Comparison of ENCODE assay signal across 33 cellular contexts in the genomic region with DNA sequence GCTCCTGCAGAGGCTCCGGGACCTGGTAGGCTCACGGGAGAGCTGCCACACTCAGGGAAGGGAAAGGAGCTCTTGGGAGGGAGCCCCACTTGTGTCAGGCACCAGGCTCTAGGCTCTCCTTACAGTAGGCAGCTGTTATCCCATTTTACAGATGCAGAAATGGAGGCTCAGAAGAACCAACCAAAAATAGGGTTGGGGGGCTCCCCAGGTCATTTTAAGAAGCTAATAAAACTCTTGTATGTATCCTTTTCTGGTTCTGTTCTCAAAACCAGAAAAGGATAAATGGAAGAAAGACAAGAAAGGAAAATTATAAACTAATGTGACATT. TPM values are rescaled to one million over a fixed set of nuclear protein-coding genes. Genes with fewer than 3 reads are reported as not detected.
"Had no signal": no experiment of that assay in that cellular context is flagged by ENCODE, and none has a peak within 500 bp of the region (broad histone marks: within the 10 kb centered on the region; RNA-seq: fewer than 3 reads in every experiment).

No MANE protein-coding gene starts in this region.

- H3K4me1 ChIP-seq: colonic mucosa, gastrocnemius medialis, pancreas, transverse colon, upper lobe of right lung, uterus had no signal

- H3K27ac ChIP-seq: colonic mucosa, epithelial cell of prostate, gastrocnemius medialis, heart left ventricle, hepatocyte, pancreas, skin epidermis, thoracic aorta, transverse colon, upper lobe of right lung, uterus had no signal

- H3K4me3 ChIP-seq: colonic mucosa, gastrocnemius medialis, heart left ventricle, hepatocyte, mucosa of descending colon, pancreas, skin epidermis, spleen, thoracic aorta, transverse colon, upper lobe of right lung, uterus had no signal

- H3K79me2 ChIP-seq: hepatocyte had no signal

- H3K4me3 Mint-ChIP-seq: dendritic cell treated with granulocyte-macrophage colony-stimulating factor and Interleukin-4, amounts not matched to agents 40 ng/mL and 50 ng/mL, for 4 days; endodermal cell; mesothelial cell of epicardium; naive B cell; nephron; stimulated activated naive B cell treated with anti-CD40 and anti-IgM and Interleukin-4, amounts not matched to agents 10 μg/mL and 1 μg/mL and 100 μg/mL, for 72 hours; stimulated activated naive CD8-positive, alpha-beta T cell treated with anti-CD3 and anti-CD28 coated beads, Interleukin-15, Interleukin-2, amounts not matched to agents 100 ng/mL and 50 ng/mL, for 24 hours had no signal

- H3K27ac Mint-ChIP-seq: dendritic cell treated with granulocyte-macrophage colony-stimulating factor and Interleukin-4, amounts not matched to agents 40 ng/mL and 50 ng/mL, for 4 days; endodermal cell; mesothelial cell of epicardium; naive B cell; progenitor cell of endocrine pancreas; stimulated activated naive B cell treated with anti-CD40 and anti-IgM and Interleukin-4, amounts not matched to agents 10 μg/mL and 1 μg/mL and 100 μg/mL, for 72 hours; stimulated activated naive CD8-positive, alpha-beta T cell treated with anti-CD3 and anti-CD28 coated beads, Interleukin-15, Interleukin-2, amounts not matched to agents 100 ng/mL and 50 ng/mL, for 24 hours had no signal

- H3K36me3 ChIP-seq: colonic mucosa, gastrocnemius medialis, pancreas, spleen, thoracic aorta, transverse colon, uterus had no signal

- H3K27me3 ChIP-seq: colonic mucosa, gastrocnemius medialis, heart left ventricle, hepatocyte, pancreas, transverse colon, upper lobe of right lung, uterus had no signal

- H3K36me3 Mint-ChIP-seq: mesothelial cell of epicardium had no signal

- DNase-seq: colonic mucosa; effector CD8-positive, alpha-beta T cell; endodermal cell; foreskin fibroblast; gastrocnemius medialis; kidney; mesenchymal stem cell; naive B cell; occipital lobe; spleen; stimulated activated CD4-positive, alpha-beta T cell treated with anti-CD3 and anti-CD28 coated beads, Interleukin-4, amount 100 ng/mL, for 4 hours; stimulated activated naive B cell treated with anti-CD40 and anti-IgM and Interleukin-4, amounts not matched to agents 10 μg/mL and 1 μg/mL and 100 μg/mL, for 72 hours; transverse colon; upper lobe of right lung; uterus had no signal

- H3K9me3 Mint-ChIP-seq: dendritic cell treated with granulocyte-macrophage colony-stimulating factor and Interleukin-4, amounts not matched to agents 40 ng/mL and 50 ng/mL, for 4 days; endodermal cell; mesothelial cell of epicardium; stimulated activated naive CD8-positive, alpha-beta T cell treated with anti-CD3 and anti-CD28 coated beads, Interleukin-15, Interleukin-2, amounts not matched to agents 100 ng/mL and 50 ng/mL, for 24 hours had no signal

- H3K4me2 ChIP-seq: hepatocyte had no signal

- H3K9me3 ChIP-seq: colonic mucosa, gastrocnemius medialis, mucosa of descending colon, pancreas, spleen, thoracic aorta, transverse colon, upper lobe of right lung, uterus had no signal

- H2AFZ ChIP-seq: hepatocyte had no signal

- ATAC-seq: esophagus mucosa; gastrocnemius medialis; heart left ventricle; left lobe of liver; mucosa of descending colon; pancreas; stimulated activated naive B cell treated with anti-CD40 and anti-IgM and Interleukin-4, amounts not matched to agents 10 μg/mL and 1 μg/mL and 100 μg/mL, for 72 hours; upper lobe of right lung had no signal

RNA-seq across cellular contexts. Expression of gene GP9, which starts 23.5 kb away (rescaled TPM):
- total RNA-seq: chondrocyte, endodermal cell, esophagus mucosa, glomerular endothelial cell, heart left ventricle, hepatocyte, kidney, lower leg skin, lung microvascular endothelial cell, mesothelial cell of epicardium, occipital lobe, pancreas, progenitor cell of endocrine pancreas, thoracic aorta had no signal

RNA-seq across cellular contexts. Expression of gene EFCC1, which starts 36.0 kb away (rescaled TPM):
- total RNA-seq: chondrocyte had no signal

RNA-seq across cellular contexts. Expression of gene CFAP92, which starts 43.2 kb away (rescaled TPM):
- total RNA-seq: chondrocyte, left lobe of liver had no signal
